ENCODE assay signal across 22 cellular contexts in the genomic region with DNA sequence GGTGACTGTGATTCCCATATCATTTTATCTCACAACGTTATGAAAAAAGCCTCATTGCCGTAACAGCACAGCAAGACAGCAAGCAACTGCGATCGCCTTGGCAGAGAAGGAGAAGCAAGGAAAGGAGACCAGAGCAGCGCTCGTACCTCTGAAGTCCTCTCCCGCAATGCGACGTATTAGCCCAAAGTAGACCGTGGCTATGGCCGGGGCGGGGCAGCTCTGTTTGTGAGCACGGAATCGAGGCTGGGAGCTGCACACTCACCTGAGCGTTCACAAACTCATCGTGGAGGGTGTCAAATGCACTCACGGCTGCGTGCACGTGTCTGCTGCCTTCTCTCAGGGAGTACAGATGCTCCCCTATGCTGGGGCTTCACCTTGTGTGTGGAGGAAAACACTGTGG.
"Had no signal": no experiment of that assay in that cellular context is flagged by ENCODE, and none has a peak within 500 bp of the region (broad histone marks: within the 10 kb centered on the region; RNA-seq: fewer than 3 reads in every experiment).

No MANE protein-coding gene starts in this region.

- H3K36me3 Mint-ChIP-seq: naive thymus-derived CD8-positive, alpha-beta T cell; stimulated activated naive B cell treated with anti-CD40 and anti-IgM and Interleukin-4, amounts not matched to agents 10 μg/mL and 1 μg/mL and 100 μg/mL, for 72 hours had no signal

- H3K27me3 ChIP-seq: colonic mucosa, pancreas, upper lobe of left lung had no signal

- H3K27ac ChIP-seq: colonic mucosa, esophagus squamous epithelium, lower lobe of right lung, pancreas, skin epidermis, thoracic aorta, tibial nerve, upper lobe of left lung had no signal

- H3K9me3 ChIP-seq: colonic mucosa, esophagus squamous epithelium, lower lobe of right lung, pancreas, thoracic aorta, tibial nerve, upper lobe of left lung had no signal

- H3K36me3 ChIP-seq: colonic mucosa, esophagus squamous epithelium, lower lobe of right lung, pancreas, thoracic aorta, tibial nerve, upper lobe of left lung had no signal

- H3K9me3 Mint-ChIP-seq: dendritic cell treated with granulocyte-macrophage colony-stimulating factor and Interleukin-4, amounts not matched to agents 40 ng/mL and 50 ng/mL, for 4 days; naive thymus-derived CD8-positive, alpha-beta T cell; stimulated activated naive B cell treated with anti-CD40 and anti-IgM and Interleukin-4, amounts not matched to agents 10 μg/mL and 1 μg/mL and 100 μg/mL, for 72 hours; stimulated activated naive CD8-positive, alpha-beta T cell treated with anti-CD3 and anti-CD28 coated beads, Interleukin-15, Interleukin-2, amounts not matched to agents 100 ng/mL and 50 ng/mL, for 24 hours had no signal

- ATAC-seq: left lobe of liver; lower lobe of right lung; naive thymus-derived CD8-positive, alpha-beta T cell; pancreas; stimulated activated naive B cell treated with anti-CD40 and anti-IgM and Interleukin-4, amounts not matched to agents 10 μg/mL and 1 μg/mL and 100 μg/mL, for 72 hours had no signal

- DNase-seq: central memory CD4-positive, alpha-beta T cell; colonic mucosa; effector CD8-positive, alpha-beta T cell; erythroblast; esophagus squamous epithelium; foreskin melanocyte; lower lobe of right lung; naive thymus-derived CD8-positive, alpha-beta T cell; nephron progenitor cell; occipital lobe; stimulated activated CD4-positive, alpha-beta T cell treated with anti-CD3 and anti-CD28 coated beads, Interleukin-15, amount 100 ng/mL, for 24 hours; stimulated activated CD4-positive, alpha-beta T cell treated with anti-CD3 and anti-CD28 coated beads, Interleukin-2, amount 100 ng/mL, for 48 hours; stimulated activated naive B cell treated with anti-CD40 and anti-IgM and Interleukin-4, amounts not matched to agents 10 μg/mL and 1 μg/mL and 100 μg/mL, for 72 hours; upper lobe of left lung had no signal

- H3K4me1 ChIP-seq: colonic mucosa, esophagus squamous epithelium, lower lobe of right lung, pancreas, tibial nerve, upper lobe of left lung had no signal

- H3K4me3 ChIP-seq: colonic mucosa, esophagus squamous epithelium, lower lobe of right lung, pancreas, skin epidermis, thoracic aorta, tibial nerve, upper lobe of left lung had no signal

- H3K4me3 Mint-ChIP-seq: dendritic cell treated with granulocyte-macrophage colony-stimulating factor and Interleukin-4, amounts not matched to agents 40 ng/mL and 50 ng/mL, for 4 days; naive thymus-derived CD8-positive, alpha-beta T cell; nephron progenitor cell; stimulated activated naive B cell treated with anti-CD40 and anti-IgM and Interleukin-4, amounts not matched to agents 10 μg/mL and 1 μg/mL and 100 μg/mL, for 72 hours; stimulated activated naive CD8-positive, alpha-beta T cell treated with anti-CD3 and anti-CD28 coated beads, Interleukin-15, Interleukin-2, amounts not matched to agents 100 ng/mL and 50 ng/mL, for 24 hours had no signal

- H3K4me1 Mint-ChIP-seq: naive thymus-derived CD8-positive, alpha-beta T cell; nephron progenitor cell; stimulated activated naive B cell treated with anti-CD40 and anti-IgM and Interleukin-4, amounts not matched to agents 10 μg/mL and 1 μg/mL and 100 μg/mL, for 72 hours had no signal

- H3K27ac Mint-ChIP-seq: dendritic cell treated with granulocyte-macrophage colony-stimulating factor and Interleukin-4, amounts not matched to agents 40 ng/mL and 50 ng/mL, for 4 days; naive thymus-derived CD8-positive, alpha-beta T cell; nephron progenitor cell; progenitor cell of endocrine pancreas; stimulated activated naive B cell treated with anti-CD40 and anti-IgM and Interleukin-4, amounts not matched to agents 10 μg/mL and 1 μg/mL and 100 μg/mL, for 72 hours; stimulated activated naive CD8-positive, alpha-beta T cell treated with anti-CD3 and anti-CD28 coated beads, Interleukin-15, Interleukin-2, amounts not matched to agents 100 ng/mL and 50 ng/mL, for 24 hours had no signal
